12 cellular contexts compared by ENCODE assay signal in the genomic region with DNA sequence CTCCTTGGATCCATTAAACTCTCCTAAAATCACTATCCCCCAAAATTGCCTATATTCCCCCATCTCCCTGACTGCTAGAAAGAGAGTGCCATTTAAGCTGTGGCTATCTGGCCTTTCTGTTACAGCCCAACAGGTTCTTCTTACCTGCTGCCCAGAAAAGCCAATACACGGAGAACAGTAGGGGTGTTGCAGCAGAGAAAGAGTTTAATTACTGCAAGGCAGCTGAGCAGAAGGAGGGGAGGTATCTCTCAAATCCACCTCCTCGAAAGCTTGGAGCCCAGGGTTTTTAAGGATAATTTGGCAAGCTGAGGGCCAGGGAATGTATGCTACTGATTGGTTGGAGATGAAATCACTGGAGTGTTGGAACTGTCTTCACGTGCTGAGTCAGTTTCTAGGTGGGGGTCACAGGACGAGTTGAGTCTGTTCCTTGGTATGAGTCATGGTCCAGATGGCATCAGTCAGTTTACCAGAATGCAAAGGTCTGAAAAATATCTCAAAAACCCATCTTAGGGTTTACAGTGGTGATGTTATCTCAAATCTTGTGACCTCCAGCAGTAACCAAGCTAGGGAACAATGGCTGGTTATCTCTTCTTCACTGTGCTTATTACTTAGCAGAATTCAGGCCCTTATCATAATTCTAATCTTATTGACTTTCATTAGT.
A peak's percentile ranks its signal among the peaks of the same experiment; 100 is the strongest.
DNase-seq lines count a peak whose midpoint lies in the region; ATAC-seq and TF ChIP-seq lines count a peak whose summit lies in the region.
"Had no signal": no experiment of that assay in that cellular context is flagged by ENCODE, and none has a peak within 500 bp of the region (broad histone marks: within the 10 kb centered on the region; RNA-seq: fewer than 3 reads in every experiment).

No MANE protein-coding gene starts in this region.

- POLR2A ChIA-PET in HEK293 (lab: Yijun Ruan, JAX): no interaction called here

- CTCF ChIA-PET in HEK293 (lab: Yijun Ruan, JAX): interaction anchor here (0.6 kb wide), 1 partner anchor 1264 kb away, joined by 3 read pairs; no protein-coding TSS in a partner anchor

- H3K4me3 ChIP-seq in HEK293 (ENCODE audit: low read depth, low read length): no peak overlapping the region

- no peaks in the 10 kb centered on the region for H3K9me3 ChIP-seq in HEK293 (ENCODE audit: control insufficient read depth, insufficient read depth, low read depth, low read length)

- H3K36me3 ChIP-seq in HEK293 (ENCODE audit: control insufficient read depth in 2 of 2, insufficient read depth in 1 of 2, low read length in 2 of 2): no peaks in the 10 kb centered on the region

- peak; percentile 73 for DNase-seq in EL
- DNase-seq in T1000 (lab: John Stamatoyannopoulos, UW): peak; percentile 24
- peak; percentile 22 for DNase-seq in fibroblast of the conjunctiva (ENCODE audit: low read depth)
- no peak for DNase-seq in occipital lobe (lab: John Stamatoyannopoulos, UW)
- no peak for DNase-seq in SIG-M5 treated with dmso at 0.1 percent for 504 hours (lab: John Stamatoyannopoulos, UW; ENCODE audit: unreplicated experiment)
- DNase-seq: activated T-cell treated with anti-CD3 and anti-CD28 coated beads, Interleukin-2, amount 50 U/mL, for 24 hours; stimulated activated CD4-positive, alpha-beta T cell treated with anti-CD3 and anti-CD28 coated beads, Interleukin-2, amount 100 ng/mL, for 48 hours had no signal

- TF ChIP-seq CTCF in HEK293 (tag by site-specific recombination; IDR thresholded peaks at IDR 0.05): no peak

- H3K4me1 ChIP-seq in HEK293 (ENCODE audit: control insufficient read depth, insufficient read depth, low read length): no peaks in the 10 kb centered on the region

- no peak overlapping the region for H3K27ac ChIP-seq in HEK293 (ENCODE audit: extremely low read depth, low read depth, low read length)
- H3K27ac ChIP-seq: C4-2B, RWPE1 had no signal

- ATAC-seq in GM21515 (IDR thresholded peaks at IDR 0.05; ENCODE audit: unreplicated experiment): no peak
- no peak for ATAC-seq in GM19395 (IDR thresholded peaks at IDR 0.05; ENCODE audit: unreplicated experiment)

TF ChIP-seq in HEK293, 187 proteins besides CTCF, POLR2A, EP300 and RAD21:
- TF ChIP-seq TRIM28 (IDR thresholded peaks at IDR 0.05; ENCODE audit: borderline replicate concordance, low read length) (no peak), SETDB1 (IDR thresholded peaks at IDR 0.05; ENCODE audit: insufficient read length, low read length) (peak; percentile 63), SP3 (tag by site-specific recombination; IDR thresholded peaks at IDR 0.05) (no peak), ZNF175 (tag by site-specific recombination; IDR thresholded peaks at IDR 0.05) (no peak), ZNF514 (tag by site-specific recombination; IDR thresholded peaks at IDR 0.05) (no peak), ZNF76 (tag by site-specific recombination; IDR thresholded peaks at IDR 0.05; ENCODE audit: borderline replicate concordance, low read depth) (no peak)
TF ChIP-seq in HEK293: peak in this region for 1.

Comparison
In these comparisons a context has a peak if more than half of its experiments do, and no peak if none do; other contexts are left out.
1. DNase-seq: peak in EL (single experiment), T1000 (single experiment) and fibroblast of the conjunctiva (single experiment); none in occipital lobe (single experiment) and SIG-M5 treated with dmso at 0.1 percent for 504 hours (single experiment).